Comparison of ENCODE assay signal across 1 cellular context in the genomic region with DNA sequence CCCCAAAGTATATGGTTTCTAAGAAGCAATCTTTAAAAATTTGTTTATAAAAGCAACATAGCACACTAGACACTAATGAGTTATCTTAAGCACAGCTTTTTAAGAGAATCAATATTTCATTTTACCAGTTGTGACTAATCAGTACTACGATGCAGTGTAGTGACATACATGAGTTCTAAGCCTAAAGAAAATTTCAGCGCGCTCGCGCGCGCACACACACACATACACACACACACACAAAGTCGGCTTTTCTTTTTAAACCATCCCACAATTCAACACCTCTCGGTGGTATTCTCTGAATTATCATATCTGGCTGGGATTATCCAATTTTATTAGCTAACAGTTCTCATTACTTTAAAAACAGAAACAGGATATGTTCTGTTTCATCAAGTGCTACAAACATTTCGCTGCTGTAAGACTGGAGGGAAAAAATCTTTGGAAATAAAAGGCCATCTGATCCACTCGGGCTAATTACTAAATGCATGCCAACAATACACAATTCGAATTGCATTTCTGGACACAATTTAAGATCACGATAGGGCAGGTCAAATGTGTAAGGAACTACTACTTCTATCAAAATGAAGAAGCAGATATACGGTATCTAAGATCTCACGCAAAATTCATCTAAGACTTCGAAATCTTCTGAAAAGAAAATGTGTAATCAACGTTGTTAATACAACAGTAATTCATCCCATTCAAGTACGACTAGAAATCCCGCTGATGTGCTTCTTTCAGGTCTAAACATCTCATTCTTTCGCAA.
TF ChIP-seq lines count a peak whose summit lies in the region.

No MANE protein-coding gene starts in this region.

TF ChIP-seq in HEK293, 187 proteins besides CTCF, POLR2A, EP300 and RAD21 (continued from another document and continues in another):
- TF ChIP-seq, protein P1, sequence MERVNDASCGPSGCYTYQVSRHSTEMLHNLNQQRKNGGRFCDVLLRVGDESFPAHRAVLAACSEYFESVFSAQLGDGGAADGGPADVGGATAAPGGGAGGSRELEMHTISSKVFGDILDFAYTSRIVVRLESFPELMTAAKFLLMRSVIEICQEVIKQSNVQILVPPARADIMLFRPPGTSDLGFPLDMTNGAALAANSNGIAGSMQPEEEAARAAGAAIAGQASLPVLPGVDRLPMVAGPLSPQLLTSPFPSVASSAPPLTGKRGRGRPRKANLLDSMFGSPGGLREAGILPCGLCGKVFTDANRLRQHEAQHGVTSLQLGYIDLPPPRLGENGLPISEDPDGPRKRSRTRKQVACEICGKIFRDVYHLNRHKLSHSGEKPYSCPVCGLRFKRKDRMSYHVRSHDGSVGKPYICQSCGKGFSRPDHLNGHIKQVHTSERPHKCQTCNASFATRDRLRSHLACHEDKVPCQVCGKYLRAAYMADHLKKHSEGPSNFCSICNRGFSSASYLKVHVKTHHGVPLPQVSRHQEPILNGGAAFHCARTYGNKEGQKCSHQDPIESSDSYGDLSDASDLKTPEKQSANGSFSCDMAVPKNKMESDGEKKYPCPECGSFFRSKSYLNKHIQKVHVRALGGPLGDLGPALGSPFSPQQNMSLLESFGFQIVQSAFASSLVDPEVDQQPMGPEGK (tag by site-specific recombination; IDR thresholded peaks at IDR 0.05), result no peak
- TF ChIP-seq, protein P2, sequence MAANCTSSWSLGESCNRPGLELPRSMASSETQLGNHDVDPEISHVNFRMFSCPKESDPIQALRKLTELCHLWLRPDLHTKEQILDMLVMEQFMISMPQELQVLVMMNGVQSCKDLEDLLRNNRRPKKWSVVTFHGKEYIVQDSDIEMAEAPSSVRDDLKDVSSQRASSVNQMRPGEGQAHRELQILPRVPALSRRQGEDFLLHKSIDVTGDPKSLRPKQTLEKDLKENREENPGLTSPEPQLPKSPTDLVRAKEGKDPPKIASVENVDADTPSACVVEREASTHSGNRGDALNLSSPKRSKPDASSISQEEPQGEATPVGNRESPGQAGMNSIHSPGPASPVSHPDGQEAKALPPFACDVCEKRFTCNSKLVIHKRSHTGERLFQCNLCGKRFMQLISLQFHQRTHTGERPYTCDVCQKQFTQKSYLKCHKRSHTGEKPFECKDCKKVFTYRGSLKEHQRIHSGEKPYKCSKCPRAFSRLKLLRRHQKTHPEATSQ (tag by site-specific recombination; IDR thresholded peaks at IDR 0.05), result no peak
- TF ChIP-seq, protein P3, sequence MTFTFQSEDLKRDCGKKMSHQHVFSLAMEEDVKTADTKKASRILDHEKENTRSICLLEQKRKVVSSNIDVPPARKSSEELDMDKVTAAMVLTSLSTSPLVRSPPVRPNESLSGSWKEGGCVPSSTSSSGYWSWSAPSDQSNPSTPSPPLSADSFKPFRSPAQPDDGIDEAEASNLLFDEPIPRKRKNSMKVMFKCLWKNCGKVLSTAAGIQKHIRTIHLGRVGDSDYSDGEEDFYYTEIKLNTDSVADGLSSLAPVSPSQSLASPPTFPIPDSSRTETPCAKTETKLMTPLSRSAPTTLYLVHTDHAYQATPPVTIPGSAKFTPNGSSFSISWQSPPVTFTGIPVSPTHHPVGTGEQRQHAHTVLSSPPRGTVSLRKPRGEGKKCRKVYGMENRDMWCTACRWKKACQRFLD (tag by site-specific recombination; IDR thresholded peaks at IDR 0.05), result no peak
- 0 out of 2 replicates have a peak, but pooled peaks have one; percentile 23 for TF ChIP-seq ZNF561 (tag by site-specific recombination; IDR thresholded peaks at IDR 0.05; ENCODE audit: borderline replicate concordance)
- no peak for TF ChIP-seq ZNF292 (tag by site-specific recombination; IDR thresholded peaks at IDR 0.05; ENCODE audit: borderline replicate concordance, low read depth)
- TF ChIP-seq ZNF174 (tag by site-specific recombination; IDR thresholded peaks at IDR 0.05), result no peak
- TF ChIP-seq ZNF354C (tag by site-specific recombination; IDR thresholded peaks at IDR 0.05; ENCODE audit: borderline replicate concordance, low read depth), result no peak
- no peak for TF ChIP-seq ZNF394 (tag by site-specific recombination; IDR thresholded peaks at IDR 0.05; ENCODE audit: borderline replicate concordance)
- no peak for TF ChIP-seq BCL11B (tag by site-specific recombination; IDR thresholded peaks at IDR 0.05; ENCODE audit: low read depth)
- no peak for TF ChIP-seq ZNF335 (tag by site-specific recombination; conservative IDR thresholded peaks at IDR 0.05)
- peak; percentile 16; the same call in 1 of the 2 replicates for TF ChIP-seq ZNF366 (tag by site-specific recombination; conservative IDR thresholded peaks at IDR 0.05)
- no peak for TF ChIP-seq KLF8 (tag by site-specific recombination; IDR thresholded peaks at IDR 0.05)
- TF ChIP-seq ZBTB7A (tag by site-specific recombination; IDR thresholded peaks at IDR 0.05; ENCODE audit: low read depth), result no peak
- TF ChIP-seq ZNF10 (tag by site-specific recombination; IDR thresholded peaks at IDR 0.05), result no peak
- TF ChIP-seq, protein P4, sequence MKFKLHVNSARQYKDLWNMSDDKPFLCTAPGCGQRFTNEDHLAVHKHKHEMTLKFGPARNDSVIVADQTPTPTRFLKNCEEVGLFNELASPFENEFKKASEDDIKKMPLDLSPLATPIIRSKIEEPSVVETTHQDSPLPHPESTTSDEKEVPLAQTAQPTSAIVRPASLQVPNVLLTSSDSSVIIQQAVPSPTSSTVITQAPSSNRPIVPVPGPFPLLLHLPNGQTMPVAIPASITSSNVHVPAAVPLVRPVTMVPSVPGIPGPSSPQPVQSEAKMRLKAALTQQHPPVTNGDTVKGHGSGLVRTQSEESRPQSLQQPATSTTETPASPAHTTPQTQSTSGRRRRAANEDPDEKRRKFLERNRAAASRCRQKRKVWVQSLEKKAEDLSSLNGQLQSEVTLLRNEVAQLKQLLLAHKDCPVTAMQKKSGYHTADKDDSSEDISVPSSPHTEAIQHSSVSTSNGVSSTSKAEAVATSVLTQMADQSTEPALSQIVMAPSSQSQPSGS (tag by site-specific recombination; IDR thresholded peaks at IDR 0.05; ENCODE audit: low read depth), result no peak
- TF ChIP-seq, protein P5, sequence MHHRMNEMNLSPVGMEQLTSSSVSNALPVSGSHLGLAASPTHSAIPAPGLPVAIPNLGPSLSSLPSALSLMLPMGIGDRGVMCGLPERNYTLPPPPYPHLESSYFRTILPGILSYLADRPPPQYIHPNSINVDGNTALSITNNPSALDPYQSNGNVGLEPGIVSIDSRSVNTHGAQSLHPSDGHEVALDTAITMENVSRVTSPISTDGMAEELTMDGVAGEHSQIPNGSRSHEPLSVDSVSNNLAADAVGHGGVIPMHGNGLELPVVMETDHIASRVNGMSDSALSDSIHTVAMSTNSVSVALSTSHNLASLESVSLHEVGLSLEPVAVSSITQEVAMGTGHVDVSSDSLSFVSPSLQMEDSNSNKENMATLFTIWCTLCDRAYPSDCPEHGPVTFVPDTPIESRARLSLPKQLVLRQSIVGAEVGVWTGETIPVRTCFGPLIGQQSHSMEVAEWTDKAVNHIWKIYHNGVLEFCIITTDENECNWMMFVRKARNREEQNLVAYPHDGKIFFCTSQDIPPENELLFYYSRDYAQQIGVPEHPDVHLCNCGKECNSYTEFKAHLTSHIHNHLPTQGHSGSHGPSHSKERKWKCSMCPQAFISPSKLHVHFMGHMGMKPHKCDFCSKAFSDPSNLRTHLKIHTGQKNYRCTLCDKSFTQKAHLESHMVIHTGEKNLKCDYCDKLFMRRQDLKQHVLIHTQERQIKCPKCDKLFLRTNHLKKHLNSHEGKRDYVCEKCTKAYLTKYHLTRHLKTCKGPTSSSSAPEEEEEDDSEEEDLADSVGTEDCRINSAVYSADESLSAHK (tag by site-specific recombination; IDR thresholded peaks at IDR 0.05), result no peak
- TF ChIP-seq, protein P6, sequence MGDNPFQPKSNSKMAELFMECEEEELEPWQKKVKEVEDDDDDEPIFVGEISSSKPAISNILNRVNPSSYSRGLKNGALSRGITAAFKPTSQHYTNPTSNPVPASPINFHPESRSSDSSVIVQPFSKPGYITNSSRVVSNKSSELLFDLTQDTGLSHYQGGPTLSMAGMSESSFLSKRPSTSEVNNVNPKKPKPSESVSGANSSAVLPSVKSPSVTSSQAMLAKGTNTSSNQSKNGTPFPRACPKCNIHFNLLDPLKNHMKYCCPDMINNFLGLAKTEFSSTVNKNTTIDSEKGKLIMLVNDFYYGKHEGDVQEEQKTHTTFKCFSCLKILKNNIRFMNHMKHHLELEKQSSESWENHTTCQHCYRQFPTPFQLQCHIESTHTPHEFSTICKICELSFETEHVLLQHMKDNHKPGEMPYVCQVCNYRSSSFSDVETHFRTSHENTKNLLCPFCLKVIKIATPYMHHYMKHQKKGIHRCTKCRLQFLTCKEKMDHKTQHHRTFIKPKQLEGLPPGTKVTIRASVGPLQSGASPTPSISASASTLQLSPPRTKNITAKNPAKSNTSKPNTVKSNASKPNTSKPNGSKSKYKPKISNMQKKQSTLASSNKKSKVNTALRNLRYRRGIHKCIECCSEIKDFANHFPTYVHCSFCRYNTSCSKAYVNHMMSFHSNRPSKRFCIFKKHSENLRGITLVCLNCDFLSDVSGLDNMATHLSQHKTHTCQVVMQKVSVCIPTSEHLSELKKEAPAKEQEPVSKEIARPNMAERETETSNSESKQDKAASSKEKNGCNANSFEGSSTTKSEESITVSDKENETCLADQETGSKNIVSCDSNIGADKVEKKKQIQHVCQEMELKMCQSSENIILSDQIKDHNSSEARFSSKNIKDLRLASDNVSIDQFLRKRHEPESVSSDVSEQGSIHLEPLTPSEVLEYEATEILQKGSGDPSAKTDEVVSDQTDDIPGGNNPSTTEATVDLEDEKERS (tag by site-specific recombination; IDR thresholded peaks at IDR 0.05), result no peak
- TF ChIP-seq SETDB1 (IDR thresholded peaks at IDR 0.05; ENCODE audit: insufficient read length, low read length), result no peak
- TF ChIP-seq ZNF529 (tag by site-specific recombination; IDR thresholded peaks at IDR 0.05; ENCODE audit: insufficient replicate concordance), result no peak
- TF ChIP-seq ZNF701 (tag by site-specific recombination; IDR thresholded peaks at IDR 0.05), result no peak
- peak; percentile 38; the same call in 1 of the 2 replicates for TF ChIP-seq FEZF1 (tag by site-specific recombination; IDR thresholded peaks at IDR 0.05)
- TF ChIP-seq ZNF660 (tag by site-specific recombination; IDR thresholded peaks at IDR 0.05), result 0 out of 2 replicates have a peak, but pooled peaks have one; percentile 52
- TF ChIP-seq ZNF76 (tag by site-specific recombination; IDR thresholded peaks at IDR 0.05; ENCODE audit: borderline replicate concordance, low read depth), result peak; percentile 63
- no peak for TF ChIP-seq ZNF24 (tag by site-specific recombination; IDR thresholded peaks at IDR 0.05)
- no peak for TF ChIP-seq ZNF202 (tag by site-specific recombination; IDR thresholded peaks at IDR 0.05; ENCODE audit: borderline replicate concordance)
- TF ChIP-seq, protein P7, sequence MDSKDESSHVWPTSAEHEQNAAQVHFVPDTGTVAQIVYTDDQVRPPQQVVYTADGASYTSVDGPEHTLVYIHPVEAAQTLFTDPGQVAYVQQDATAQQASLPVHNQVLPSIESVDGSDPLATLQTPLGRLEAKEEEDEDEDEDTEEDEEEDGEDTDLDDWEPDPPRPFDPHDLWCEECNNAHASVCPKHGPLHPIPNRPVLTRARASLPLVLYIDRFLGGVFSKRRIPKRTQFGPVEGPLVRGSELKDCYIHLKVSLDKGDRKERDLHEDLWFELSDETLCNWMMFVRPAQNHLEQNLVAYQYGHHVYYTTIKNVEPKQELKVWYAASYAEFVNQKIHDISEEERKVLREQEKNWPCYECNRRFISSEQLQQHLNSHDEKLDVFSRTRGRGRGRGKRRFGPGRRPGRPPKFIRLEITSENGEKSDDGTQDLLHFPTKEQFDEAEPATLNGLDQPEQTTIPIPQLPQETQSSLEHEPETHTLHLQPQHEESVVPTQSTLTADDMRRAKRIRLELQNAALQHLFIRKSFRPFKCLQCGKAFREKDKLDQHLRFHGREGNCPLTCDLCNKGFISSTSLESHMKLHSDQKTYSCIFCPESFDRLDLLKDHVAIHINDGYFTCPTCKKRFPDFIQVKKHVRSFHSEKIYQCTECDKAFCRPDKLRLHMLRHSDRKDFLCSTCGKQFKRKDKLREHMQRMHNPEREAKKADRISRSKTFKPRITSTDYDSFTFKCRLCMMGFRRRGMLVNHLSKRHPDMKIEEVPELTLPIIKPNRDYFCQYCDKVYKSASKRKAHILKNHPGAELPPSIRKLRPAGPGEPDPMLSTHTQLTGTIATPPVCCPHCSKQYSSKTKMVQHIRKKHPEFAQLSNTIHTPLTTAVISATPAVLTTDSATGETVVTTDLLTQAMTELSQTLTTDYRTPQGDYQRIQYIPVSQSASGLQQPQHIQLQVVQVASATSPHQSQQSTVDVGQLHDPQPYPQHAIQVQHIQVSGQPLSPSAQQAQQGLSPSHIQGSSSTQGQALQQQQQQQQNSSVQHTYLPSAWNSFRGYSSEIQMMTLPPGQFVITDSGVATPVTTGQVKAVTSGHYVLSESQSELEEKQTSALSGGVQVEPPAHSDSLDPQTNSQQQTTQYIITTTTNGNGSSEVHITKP (tag by site-specific recombination; IDR thresholded peaks at IDR 0.05), result no peak
- no peak for TF ChIP-seq ZBTB21 (tag by site-specific recombination; IDR thresholded peaks at IDR 0.05)
- no peak for TF ChIP-seq KLF7 (tag by site-specific recombination; IDR thresholded peaks at IDR 0.05; ENCODE audit: borderline replicate concordance)
- TF ChIP-seq ZNF768 (tag by site-specific recombination; IDR thresholded peaks at IDR 0.05), result no peak
- TF ChIP-seq, protein P8, sequence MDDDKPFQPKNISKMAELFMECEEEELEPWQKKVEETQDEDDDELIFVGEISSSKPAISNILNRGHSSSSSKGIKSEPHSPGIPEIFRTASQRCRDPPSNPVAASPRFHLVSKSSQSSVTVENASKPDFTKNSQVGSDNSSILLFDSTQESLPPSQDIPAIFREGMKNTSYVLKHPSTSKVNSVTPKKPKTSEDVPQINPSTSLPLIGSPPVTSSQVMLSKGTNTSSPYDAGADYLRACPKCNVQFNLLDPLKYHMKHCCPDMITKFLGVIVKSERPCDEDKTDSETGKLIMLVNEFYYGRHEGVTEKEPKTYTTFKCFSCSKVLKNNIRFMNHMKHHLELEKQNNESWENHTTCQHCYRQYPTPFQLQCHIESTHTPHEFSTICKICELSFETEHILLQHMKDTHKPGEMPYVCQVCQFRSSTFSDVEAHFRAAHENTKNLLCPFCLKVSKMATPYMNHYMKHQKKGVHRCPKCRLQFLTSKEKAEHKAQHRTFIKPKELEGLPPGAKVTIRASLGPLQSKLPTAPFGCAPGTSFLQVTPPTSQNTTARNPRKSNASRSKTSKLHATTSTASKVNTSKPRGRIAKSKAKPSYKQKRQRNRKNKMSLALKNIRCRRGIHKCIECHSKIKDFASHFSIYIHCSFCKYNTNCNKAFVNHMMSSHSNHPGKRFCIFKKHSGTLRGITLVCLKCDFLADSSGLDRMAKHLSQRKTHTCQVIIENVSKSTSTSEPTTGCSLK (tag by site-specific recombination; IDR thresholded peaks at IDR 0.05), result no peak
- no peak for TF ChIP-seq ZNF266 (tag by site-specific recombination; IDR thresholded peaks at IDR 0.05; ENCODE audit: low read depth)
- TF ChIP-seq, protein P9, sequence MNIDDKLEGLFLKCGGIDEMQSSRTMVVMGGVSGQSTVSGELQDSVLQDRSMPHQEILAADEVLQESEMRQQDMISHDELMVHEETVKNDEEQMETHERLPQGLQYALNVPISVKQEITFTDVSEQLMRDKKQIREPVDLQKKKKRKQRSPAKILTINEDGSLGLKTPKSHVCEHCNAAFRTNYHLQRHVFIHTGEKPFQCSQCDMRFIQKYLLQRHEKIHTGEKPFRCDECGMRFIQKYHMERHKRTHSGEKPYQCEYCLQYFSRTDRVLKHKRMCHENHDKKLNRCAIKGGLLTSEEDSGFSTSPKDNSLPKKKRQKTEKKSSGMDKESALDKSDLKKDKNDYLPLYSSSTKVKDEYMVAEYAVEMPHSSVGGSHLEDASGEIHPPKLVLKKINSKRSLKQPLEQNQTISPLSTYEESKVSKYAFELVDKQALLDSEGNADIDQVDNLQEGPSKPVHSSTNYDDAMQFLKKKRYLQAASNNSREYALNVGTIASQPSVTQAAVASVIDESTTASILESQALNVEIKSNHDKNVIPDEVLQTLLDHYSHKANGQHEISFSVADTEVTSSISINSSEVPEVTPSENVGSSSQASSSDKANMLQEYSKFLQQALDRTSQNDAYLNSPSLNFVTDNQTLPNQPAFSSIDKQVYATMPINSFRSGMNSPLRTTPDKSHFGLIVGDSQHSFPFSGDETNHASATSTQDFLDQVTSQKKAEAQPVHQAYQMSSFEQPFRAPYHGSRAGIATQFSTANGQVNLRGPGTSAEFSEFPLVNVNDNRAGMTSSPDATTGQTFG (tag by site-specific recombination; IDR thresholded peaks at IDR 0.05; ENCODE audit: borderline replicate concordance), result no peak
